Comparison of ENCODE assay signal across 8 cellular contexts in genomic region chr11:72081184-72081644, GRCh38. TPM values are rescaled to one million over a fixed set of nuclear protein-coding genes. Genes with fewer than 3 reads are reported as not detected.
DNase-seq lines count a peak whose midpoint lies in the region; ATAC-seq and TF ChIP-seq lines count a peak whose summit lies in the region.

No MANE protein-coding gene starts in this region.

- H3K36me3 ChIP-seq in heart right ventricle (peaks cover 0 to 23% (median 0%) of the 10 kb centered on the region in 9 donors), brain microvascular endothelial cell (replicated peaks) (no peaks in the 10 kb centered on the region), mesenchymal stem cell (ENCODE audit: control insufficient read depth in 1 of 2, insufficient read depth in 2 of 2, low read depth in 1 of 2, low read length in 2 of 2) (peaks cover 3 to 13% of the 10 kb centered on the region in 2 experiments), upper lobe of right lung (peaks cover 3% of the 10 kb centered on the region)

- peak overlapping the region; percentile 67 to 95 (median 87) for H3K27ac ChIP-seq in heart right ventricle
- H3K27ac ChIP-seq in brain microvascular endothelial cell, result peak overlapping the region; percentile 77
- H3K27ac ChIP-seq in mesenchymal stem cell (ENCODE audit: low read length, poor library complexity, severe bottlenecking), result peak overlapping the region; percentile 76
- H3K27ac ChIP-seq in upper lobe of right lung, result peak overlapping the region; percentile 93

- in situ Hi-C loops in brain microvascular endothelial cell (cut with HindIII; ENCODE audit: low pct_ligation_motif_present, low sequenced_read_pairs), result no loop called here

- peak overlapping the region in 1 of 2 experiments; percentile 70 for H3K23ac ChIP-seq in mesenchymal stem cell (ENCODE audit: low read length in 2 of 2)

- H3K4me3 ChIP-seq in heart right ventricle (peak overlapping the region in 9 of 10 donors; percentile 59 to 89 (median 75)), brain microvascular endothelial cell (ENCODE audit: low read depth, low read length) (peak overlapping the region; percentile 56), mesenchymal stem cell (ENCODE audit: insufficient read depth in 1 of 2, low read depth in 1 of 2, low read length in 2 of 2) (peak overlapping the region; percentile 53 to 93), upper lobe of right lung (peak overlapping the region; percentile 85)

- H2BK120ac ChIP-seq in mesenchymal stem cell (ENCODE audit: low read depth, low read length), result peak overlapping the region; percentile 27

- peak overlapping the region; percentile 45 for H4K8ac ChIP-seq in mesenchymal stem cell (ENCODE audit: low read length)

- H3K4ac ChIP-seq in mesenchymal stem cell (ENCODE audit: low read depth in 1 of 2, low read length in 2 of 2), result peak overlapping the region in 1 of 2 experiments; percentile 90

- no peak overlapping the region for H2AFZ ChIP-seq in mesenchymal stem cell (ENCODE audit: low read depth, low read length)

- DNase-seq in heart right ventricle, result no peak
- no peak for DNase-seq in left ventricle myocardium superior
- no peak for DNase-seq in brain microvascular endothelial cell
- no peak for DNase-seq in mesenchymal stem cell
- no peak for DNase-seq in upper lobe of right lung
- DNase-seq in SKM-1 (lab: John Stamatoyannopoulos, UW; ENCODE audit: unreplicated experiment), result no peak

- H3K27me3 ChIP-seq in heart right ventricle, result no peaks in the 10 kb centered on the region
- no peaks in the 10 kb centered on the region for H3K27me3 ChIP-seq in brain microvascular endothelial cell (replicated peaks)
- H3K27me3 ChIP-seq in mesenchymal stem cell (ENCODE audit: control insufficient read depth in 1 of 2, insufficient read depth in 1 of 2, low read length in 2 of 2), result no peaks in the 10 kb centered on the region
- no peaks in the 10 kb centered on the region for H3K27me3 ChIP-seq in upper lobe of right lung

- no peak overlapping the region for H2BK5ac ChIP-seq in mesenchymal stem cell (ENCODE audit: low read depth, low read length, poor library complexity, severe bottlenecking)

- no peak overlapping the region for H2AK5ac ChIP-seq in mesenchymal stem cell (ENCODE audit: low read length, severe bottlenecking)

- no peak overlapping the region for H2BK15ac ChIP-seq in mesenchymal stem cell (ENCODE audit: low read depth, poor library complexity, severe bottlenecking)

- H3K14ac ChIP-seq in mesenchymal stem cell (ENCODE audit: low read length in 2 of 2), result no peak overlapping the region

- H3K79me1 ChIP-seq in mesenchymal stem cell (replicated peaks; ENCODE audit: low read length, poor library complexity, severe bottlenecking), result peaks cover 2% of the 10 kb centered on the region

- H3K9me3 ChIP-seq in heart right ventricle (no peaks in the 10 kb centered on the region), mesenchymal stem cell (ENCODE audit: control insufficient read depth, low read length) (no peaks in the 10 kb centered on the region), upper lobe of right lung (no peaks in the 10 kb centered on the region)

- 71 to 72% methylated on average over 21 of the region's 21 CpGs for WGBS in heart right ventricle, 2 donors
- WGBS in mesenchymal stem cell, result 88% methylated on average over 21 of the region's 21 CpGs

- peak overlapping the region in 1 of 2 experiments; percentile 65 for H2BK12ac ChIP-seq in mesenchymal stem cell (ENCODE audit: low read length in 2 of 2)

- H3K4me1 ChIP-seq in heart right ventricle, result peaks cover 0 to 36% (median 15%) of the 10 kb centered on the region in 9 donors
- peaks cover 3% of the 10 kb centered on the region for H3K4me1 ChIP-seq in mesenchymal stem cell (ENCODE audit: control insufficient read depth, insufficient read depth, low read depth, low read length)
- peaks cover 20% of the 10 kb centered on the region for H3K4me1 ChIP-seq in upper lobe of right lung

- TF ChIP-seq CTCF in heart right ventricle (IDR thresholded peaks at IDR 0.05) (no peak), brain microvascular endothelial cell (IDR thresholded peaks at IDR 0.05; ENCODE audit: low read depth, low read length, missing control alignments) (no peak), upper lobe of right lung (IDR thresholded peaks at IDR 0.05) (no peak)

- ATAC-seq in heart right ventricle (no peak), left ventricle myocardium superior (no peak), upper lobe of right lung (no peak), HG03045 (IDR thresholded peaks at IDR 0.05; ENCODE audit: unreplicated experiment) (no peak), HG03175 (IDR thresholded peaks at IDR 0.05; ENCODE audit: unreplicated experiment) (no peak)

- H3K9ac ChIP-seq in mesenchymal stem cell (ENCODE audit: low read length), result peak overlapping the region; percentile 94

- peak overlapping the region; percentile 94 for H3K4me2 ChIP-seq in mesenchymal stem cell (ENCODE audit: low read length, poor library complexity, severe bottlenecking)

- peak overlapping the region; percentile 52 to 89 for H3K18ac ChIP-seq in mesenchymal stem cell (ENCODE audit: low read depth in 1 of 2, low read length in 2 of 2)

- intact Hi-C loops in heart right ventricle (cut with DNase I), result loop anchor here in 2 of 10 donors (2.0 kb wide), 1 partner anchor 40 kb away; no protein-coding TSS in a partner anchor
- intact Hi-C loops in left ventricle myocardium superior (cut with micrococcal nuclease), result loop anchor here (5.0 kb wide), 1 partner anchor 39 kb away; no protein-coding TSS in a partner anchor
- intact Hi-C loops in upper lobe of right lung (cut with DNase I), result no loop called here

- H4K91ac ChIP-seq in mesenchymal stem cell (ENCODE audit: low read length), result peak overlapping the region; percentile 34

RNA-seq across cellular contexts. Expression of gene LRRC51, which starts 0.6 kb away (rescaled TPM):
- 1 to 10 TPM; 2.3 to 9.1 (median 4.7) TPM for total RNA-seq in heart right ventricle
- polyA plus RNA-seq in heart right ventricle, result 1 to 10 TPM; 2.5 to 2.8 TPM
- 5.4 TPM for total RNA-seq in left ventricle myocardium superior
- polyA plus RNA-seq in mesenchymal stem cell (2013, experiment 1 of 2), result 3.2 TPM
- polyA plus RNA-seq in mesenchymal stem cell (2013, experiment 2 of 2), result 3.9 TPM
- 6.8 TPM for total RNA-seq in upper lobe of right lung

RNA-seq across cellular contexts. Expression of gene NUMA1, which starts 0.9 kb away (rescaled TPM):
- 100 to 1,000 TPM in 2 of 10 donors, 10 to 100 TPM in 8; 60.8 to 117 (median 83.4) TPM for total RNA-seq in heart right ventricle
- polyA plus RNA-seq in heart right ventricle, result 100 to 1,000 TPM in 1 of 2 donors, 10 to 100 TPM in 1; 54.1 to 159 TPM
- total RNA-seq in left ventricle myocardium superior, result 85.7 TPM
- polyA plus RNA-seq in mesenchymal stem cell (2013, experiment 1 of 2), result 54.5 TPM
- 49.1 TPM for polyA plus RNA-seq in mesenchymal stem cell (2013, experiment 2 of 2)
- total RNA-seq in upper lobe of right lung, result 192 TPM

RNA-seq across cellular contexts. Expression of gene LAMTOR1, which starts 21.9 kb away (rescaled TPM):
- 100 to 1,000 TPM in 1 of 10 donors, 10 to 100 TPM in 9; 76.5 to 103 (median 81.8) TPM for total RNA-seq in heart right ventricle
- polyA plus RNA-seq in heart right ventricle, result 100 to 1,000 TPM in 1 of 2 donors, 10 to 100 TPM in 1; 58.3 to 158 TPM
- 75.6 TPM for total RNA-seq in left ventricle myocardium superior
- 135 TPM for polyA plus RNA-seq in mesenchymal stem cell (2013, experiment 1 of 2)
- polyA plus RNA-seq in mesenchymal stem cell (2013, experiment 2 of 2), result 137 TPM
- total RNA-seq in upper lobe of right lung, result 100 TPM

RNA-seq across cellular contexts. Expression of gene TOMT, which starts 24.5 kb away (rescaled TPM):
- total RNA-seq in heart right ventricle, result under 1 TPM in 1 of 10 donors, not detected in 9; 0.21 TPM
- polyA plus RNA-seq in heart right ventricle, result not detected
- not detected for total RNA-seq in left ventricle myocardium superior
- polyA plus RNA-seq in mesenchymal stem cell (2013, experiment 1 of 2), result not detected
- polyA plus RNA-seq in mesenchymal stem cell (2013, experiment 2 of 2), result not detected
- total RNA-seq in upper lobe of right lung, result not detected

RNA-seq across cellular contexts. Expression of gene ANAPC15, which starts 31.3 kb away (rescaled TPM):
- total RNA-seq in heart right ventricle (10 to 100 TPM; 31.8 to 58.3 (median 46.8) TPM), left ventricle myocardium superior (51.7 TPM), upper lobe of right lung (25.2 TPM)
- 100 to 1,000 TPM in 1 of 2 donors, 10 to 100 TPM in 1; 43.8 to 104 TPM for polyA plus RNA-seq in heart right ventricle
- 35.1 TPM for polyA plus RNA-seq in mesenchymal stem cell (2013, experiment 1 of 2)
- polyA plus RNA-seq in mesenchymal stem cell (2013, experiment 2 of 2), result 36.7 TPM
